In the genomic region with DNA sequence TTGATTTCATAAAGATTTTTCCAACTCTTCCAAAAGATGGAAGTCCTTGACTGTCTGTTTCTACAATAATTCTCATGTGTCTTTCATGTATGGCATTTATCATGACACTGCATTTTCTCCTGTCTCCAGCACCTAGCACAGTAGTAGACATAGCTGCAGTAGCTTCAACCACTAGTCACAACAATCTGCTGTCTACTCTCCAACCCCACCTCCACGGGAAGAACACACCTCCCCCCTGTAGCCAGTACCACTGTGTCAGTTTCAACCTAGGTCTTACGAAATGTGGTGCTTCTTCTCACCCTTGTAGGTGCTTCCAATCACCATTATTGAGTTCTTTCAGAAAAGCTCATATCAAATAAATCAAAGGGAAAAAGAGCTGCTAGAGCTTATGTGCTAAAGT, we compare ENCODE assay signal across 22 cellular contexts.
"Had no signal": no experiment of that assay in that cellular context is flagged by ENCODE, and none has a peak within 500 bp of the region (broad histone marks: within the 10 kb centered on the region; RNA-seq: fewer than 3 reads in every experiment).

No MANE protein-coding gene starts in this region.

- H3K36me3 ChIP-seq: left ventricle myocardium inferior, lower lobe of right lung, sigmoid colon, transverse colon had no signal

- H3K27me3 ChIP-seq: foreskin keratinocyte, sigmoid colon, testis, transverse colon had no signal

- H3K27ac ChIP-seq: coronary artery, foreskin keratinocyte, left ventricle myocardium inferior, lower lobe of right lung, psoas muscle, sigmoid colon, skin epidermis, testis, transverse colon had no signal

- H3K9me3 ChIP-seq: left ventricle myocardium inferior, lower lobe of right lung, psoas muscle, sigmoid colon, testis, transverse colon had no signal

- ATAC-seq: foreskin keratinocyte; left cardiac atrium; lower lobe of right lung; natural killer cell treated with Interleukin-12 subunit alpha and Interleukin-12 subunit beta and Interleukin-15 and Interleukin-18, amount 100 ng/mL, for 72 hours; psoas muscle; stimulated activated naive B cell treated with anti-CD40 and anti-IgM and Interleukin-4, amounts not matched to agents 10 μg/mL and 1 μg/mL and 100 μg/mL, for 72 hours; stimulated activated naive CD8-positive, alpha-beta T cell treated with anti-CD3 and anti-CD28 coated beads, Interleukin-15, amount 100 ng/mL, for 72 hours had no signal

- H3K4me1 ChIP-seq: foreskin keratinocyte, lower lobe of right lung, psoas muscle, testis, transverse colon had no signal

- DNase-seq: effector CD4-positive, alpha-beta T cell; endodermal cell; erythroblast; foreskin keratinocyte; immature natural killer cell; kidney; left cardiac atrium; left ventricle myocardium inferior; lower lobe of right lung; psoas muscle; retina; sigmoid colon; stimulated activated CD4-positive, alpha-beta T cell treated with anti-CD3 and anti-CD28 coated beads, Interleukin-2, amount 100 ng/mL, for 24 hours; stimulated activated CD4-positive, alpha-beta T cell treated with anti-CD3 and anti-CD28 coated beads, Interleukin-4, amount 100 ng/mL, for 4 hours; stimulated activated naive B cell treated with anti-CD40 and anti-IgM and Interleukin-4, amounts not matched to agents 10 μg/mL and 1 μg/mL and 100 μg/mL, for 72 hours; stimulated activated naive CD8-positive, alpha-beta T cell treated with anti-CD3 and anti-CD28 coated beads, Interleukin-15, amount 100 ng/mL, for 72 hours; testis; transverse colon had no signal

- H3K4me3 ChIP-seq: coronary artery, left ventricle myocardium inferior, lower lobe of right lung, psoas muscle, sigmoid colon, skin epidermis, testis, transverse colon had no signal

- FAIRE-seq: endothelial cell of umbilical vein, kidney had no signal
